13 cellular contexts compared by ENCODE assay signal in genomic region chr19:45527731-45528130, GRCh38. TPM values are rescaled to one million over a fixed set of nuclear protein-coding genes. Genes with fewer than 3 reads are reported as not detected.
DNase-seq lines count a peak whose midpoint lies in the region; ATAC-seq and TF ChIP-seq lines count a peak whose summit lies in the region.
"Had no signal": no experiment of that assay in that cellular context is flagged by ENCODE, and none has a peak within 500 bp of the region (broad histone marks: within the 10 kb centered on the region; RNA-seq: fewer than 3 reads in every experiment).

No MANE protein-coding gene starts in this region.

- no peak for TF ChIP-seq POLR2A in esophagus muscularis mucosa (IDR thresholded peaks at IDR 0.05; ENCODE audit: low read depth)

- intact Hi-C loops in CD8-positive, alpha-beta T cell (cut with DNase I, micrococcal nuclease) = no loop called here
- intact Hi-C loops in esophagus muscularis mucosa (cut with DNase I) = loop anchor here (5.0 kb wide), 1 partner anchor 50 kb away; no protein-coding TSS in a partner anchor

- no peak for ATAC-seq in CD8-positive, alpha-beta T cell
- ATAC-seq in WTC11 (no peak), GM19023 (IDR thresholded peaks at IDR 0.05; ENCODE audit: unreplicated experiment) (no peak), GM19452 (IDR thresholded peaks at IDR 0.05; ENCODE audit: unreplicated experiment) (no peak)
- no peak for ATAC-seq in natural killer cell treated with Interleukin-12 subunit alpha and Interleukin-12 subunit beta and Interleukin-15 and Interleukin-18, amount 100 ng/mL, for 72 hours
- ATAC-seq: stimulated activated naive CD8-positive, alpha-beta T cell treated with anti-CD3 and anti-CD28 coated beads, Interleukin-15, amount 100 ng/mL, for 72 hours had no signal

- peaks cover 39% of the 10 kb centered on the region for H3K36me3 Mint-ChIP-seq in CD8-positive, alpha-beta T cell
- H3K36me3 Mint-ChIP-seq in WTC11 = peaks cover 32% of the 10 kb centered on the region
- H3K36me3 Mint-ChIP-seq in natural killer cell treated with Interleukin-12 subunit alpha and Interleukin-12 subunit beta and Interleukin-15 and Interleukin-18, amount 100 ng/mL, for 72 hours = peaks cover 12% of the 10 kb centered on the region

- WGBS in esophagus muscularis mucosa = 72% methylated on average over 15 of the region's 15 CpGs

- no peak for TF ChIP-seq CTCF in CD8-positive, alpha-beta T cell (IDR thresholded peaks at IDR 0.05)
- TF ChIP-seq CTCF in WTC11 (IDR thresholded peaks at IDR 0.05) (no peak), esophagus muscularis mucosa (IDR thresholded peaks at IDR 0.05) (no peak)

- H3K9me3 ChIP-seq in CD8-positive, alpha-beta T cell (ENCODE audit: low read length) = no peaks in the 10 kb centered on the region
- no peaks in the 10 kb centered on the region for H3K9me3 ChIP-seq in esophagus muscularis mucosa

- H3K27ac Mint-ChIP-seq in CD8-positive, alpha-beta T cell = peak overlapping the region; percentile 55
- peak overlapping the region; percentile 84 for H3K27ac Mint-ChIP-seq in WTC11
- peak overlapping the region; percentile 56 to 60 for H3K27ac Mint-ChIP-seq in natural killer cell treated with Interleukin-12 subunit alpha and Interleukin-12 subunit beta and Interleukin-15 and Interleukin-18, amount 100 ng/mL, for 72 hours

- no peak overlapping the region for H3K4me3 Mint-ChIP-seq in CD8-positive, alpha-beta T cell
- peak overlapping the region; percentile 84 for H3K4me3 Mint-ChIP-seq in WTC11
- H3K4me3 Mint-ChIP-seq in natural killer cell treated with Interleukin-12 subunit alpha and Interleukin-12 subunit beta and Interleukin-15 and Interleukin-18, amount 100 ng/mL, for 72 hours = no peak overlapping the region

- CTCF ChIA-PET in CD8-positive, alpha-beta T cell (lab: Charles Lee) = no interaction called here
- CTCF ChIA-PET in WTC11 (lab: Charles Lee) = interaction anchor here (0.7 to 8.8 kb wide), 13 partner anchors 10 to 116 kb away, joined by 3 to 92 read pairs (median 5); partner anchors contain the start of gene PPM1N

- H3K36me3 ChIP-seq in CD8-positive, alpha-beta T cell (ENCODE audit: insufficient read depth, low read length) = peaks cover 15% of the 10 kb centered on the region
- H3K36me3 ChIP-seq in esophagus muscularis mucosa = peaks cover 19 to 43% (median 42%) of the 10 kb centered on the region in 4 donors

- no peaks in the 10 kb centered on the region for H3K27me3 Mint-ChIP-seq in CD8-positive, alpha-beta T cell (ENCODE audit: low read depth)
- peaks cover 35% of the 10 kb centered on the region for H3K27me3 Mint-ChIP-seq in WTC11 (ENCODE audit: low read depth)
- no peaks in the 10 kb centered on the region for H3K27me3 Mint-ChIP-seq in natural killer cell treated with Interleukin-12 subunit alpha and Interleukin-12 subunit beta and Interleukin-15 and Interleukin-18, amount 100 ng/mL, for 72 hours
- H3K27me3 Mint-ChIP-seq: stimulated activated naive CD8-positive, alpha-beta T cell treated with anti-CD3 and anti-CD28 coated beads, Interleukin-15, amount 100 ng/mL, for 72 hours had no signal

- no peak for DNase-seq in CD8-positive, alpha-beta T cell
- DNase-seq in WTC11 (ENCODE audit: low spot score) = peak; percentile 46
- no peak for DNase-seq in esophagus muscularis mucosa (ENCODE audit: extremely low spot score)
- DNase-seq in natural killer cell treated with Interleukin-12 subunit alpha and Interleukin-12 subunit beta and Interleukin-15 and Interleukin-18, amount 100 ng/mL, for 72 hours (ENCODE audit: low spot score) = no peak
- DNase-seq in stimulated activated CD4-positive, alpha-beta T cell treated with anti-CD3 and anti-CD28 coated beads, Interleukin-15, amount 100 ng/mL, for 24 hours = no peak
- no peak for DNase-seq in NCI-H1694 treated with DMSO at 0.1 percent for 48 hours (lab: John Stamatoyannopoulos, UW)
- DNase-seq: activated CD4-positive, alpha-beta T cell treated with anti-CD3 and anti-CD28 coated beads, Interleukin-2, amount 50 U/mL, for 48 hours; foreskin melanocyte; left ventricle myocardium inferior; NCI-H2171; stimulated activated naive CD8-positive, alpha-beta T cell treated with anti-CD3 and anti-CD28 coated beads, Interleukin-15, amount 100 ng/mL, for 72 hours had no signal

- peaks cover 15% of the 10 kb centered on the region for H3K4me1 Mint-ChIP-seq in CD8-positive, alpha-beta T cell (ENCODE audit: low read depth)
- peaks cover 19% of the 10 kb centered on the region for H3K4me1 Mint-ChIP-seq in WTC11
- peaks cover 20% of the 10 kb centered on the region in 2 donors for H3K4me1 Mint-ChIP-seq in natural killer cell treated with Interleukin-12 subunit alpha and Interleukin-12 subunit beta and Interleukin-15 and Interleukin-18, amount 100 ng/mL, for 72 hours (ENCODE audit: low read depth in 2 of 2)

- H3K27ac ChIP-seq in CD8-positive, alpha-beta T cell (ENCODE audit: low read depth, low read length) = no peak overlapping the region
- peak overlapping the region; percentile 10 to 76 (median 56) for H3K27ac ChIP-seq in esophagus muscularis mucosa (replicated peaks in 1 of 4)
- H3K27ac ChIP-seq: left ventricle myocardium inferior had no signal

- H3K27me3 ChIP-seq in CD8-positive, alpha-beta T cell (ENCODE audit: insufficient read depth, low read length) = no peaks in the 10 kb centered on the region
- H3K27me3 ChIP-seq in esophagus muscularis mucosa = no peaks in the 10 kb centered on the region

- H3K9me3 Mint-ChIP-seq in CD8-positive, alpha-beta T cell = no peaks in the 10 kb centered on the region
- peaks cover 15% of the 10 kb centered on the region for H3K9me3 Mint-ChIP-seq in WTC11
- H3K9me3 Mint-ChIP-seq in natural killer cell treated with Interleukin-12 subunit alpha and Interleukin-12 subunit beta and Interleukin-15 and Interleukin-18, amount 100 ng/mL, for 72 hours = no peaks in the 10 kb centered on the region

- POLR2A ChIA-PET in CD8-positive, alpha-beta T cell (lab: Charles Lee) = no interaction called here
- POLR2A ChIA-PET in WTC11 (lab: Charles Lee) = interaction anchor here (0.6 kb wide), 1 partner anchor 31 kb away, joined by 3 read pairs; no protein-coding TSS in a partner anchor

- H3K4me1 ChIP-seq in CD8-positive, alpha-beta T cell (ENCODE audit: insufficient read depth, low read length) = no peaks in the 10 kb centered on the region
- H3K4me1 ChIP-seq in esophagus muscularis mucosa = peaks cover 31 to 62% (median 54%) of the 10 kb centered on the region in 4 donors

- H3K4me3 ChIP-seq in CD8-positive, alpha-beta T cell (ENCODE audit: low read depth, low read length) = no peak overlapping the region
- no peak overlapping the region for H3K4me3 ChIP-seq in esophagus muscularis mucosa
- H3K4me3 ChIP-seq: left ventricle myocardium inferior had no signal

- TF ChIP-seq EP300 in esophagus muscularis mucosa (IDR thresholded peaks at IDR 0.05) = no peak

TF ChIP-seq in WTC11, 78 proteins besides CTCF, POLR2A, EP300 and RAD21 (continues in another document):
- TF ChIP-seq KAT7 (CRISPR knock-in tag; IDR thresholded peaks at IDR 0.05; ENCODE audit: borderline replicate concordance) (no peak), JUN (CRISPR knock-in tag; IDR thresholded peaks at IDR 0.05) (no peak), SMAD4 (CRISPR knock-in tag; IDR thresholded peaks at IDR 0.05) (no peak), GRHL2 (CRISPR knock-in tag; IDR thresholded peaks at IDR 0.05; ENCODE audit: insufficient replicate concordance, severe bottlenecking) (no peak), ZNF671 (CRISPR knock-in tag; IDR thresholded peaks at IDR 0.05) (no peak), MLX (CRISPR knock-in tag; IDR thresholded peaks at IDR 0.05) (no peak), USF2 (CRISPR knock-in tag; IDR thresholded peaks at IDR 0.05) (no peak), SOX15 (CRISPR knock-in tag; IDR thresholded peaks at IDR 0.05) (no peak)

RNA-seq across cellular contexts. Expression of gene VASP, which starts 20.5 kb away (rescaled TPM):
- total RNA-seq in CD8-positive, alpha-beta T cell = 10 to 100 TPM; 45.6 to 51.6 TPM
- total RNA-seq in WTC11 (2021) = 143 to 146 TPM (median 144 TPM) in 3 replicates
- 100 to 1,000 TPM; 172 to 321 (median 210) TPM for total RNA-seq in esophagus muscularis mucosa
- total RNA-seq in natural killer cell treated with Interleukin-12 subunit alpha and Interleukin-12 subunit beta and Interleukin-15 and Interleukin-18, amount 100 ng/mL, for 72 hours = 100 to 1,000 TPM; 447 to 589 TPM

RNA-seq across cellular contexts. Expression of gene PPM1N, which starts 29.5 kb away (rescaled TPM):
- 1 to 10 TPM; 5.6 to 8.0 TPM for total RNA-seq in CD8-positive, alpha-beta T cell
- total RNA-seq in WTC11 (2021) (10.3 to 15.1 TPM (median 14.2 TPM) in 3 replicates), esophagus muscularis mucosa (1 to 10 TPM; 1.6 to 3.8 (median 3.0) TPM)
- total RNA-seq in natural killer cell treated with Interleukin-12 subunit alpha and Interleukin-12 subunit beta and Interleukin-15 and Interleukin-18, amount 100 ng/mL, for 72 hours = 1 to 10 TPM; 3.2 to 3.6 TPM

RNA-seq across cellular contexts. Expression of gene RTN2, which starts 30.9 kb away (rescaled TPM):
- 1 to 10 TPM in 1 of 2 experiments, under 1 TPM in 1; 0.64 to 1.3 TPM for total RNA-seq in CD8-positive, alpha-beta T cell
- total RNA-seq in WTC11 (2021) (25.1 to 27.8 TPM (median 27.4 TPM) in 3 replicates), esophagus muscularis mucosa (10 to 100 TPM in 3 of 4 donors, 1 to 10 TPM in 1; 7.0 to 23.6 (median 17.2) TPM)
- 1 to 10 TPM; 5.9 to 7.8 TPM for total RNA-seq in natural killer cell treated with Interleukin-12 subunit alpha and Interleukin-12 subunit beta and Interleukin-15 and Interleukin-18, amount 100 ng/mL, for 72 hours

RNA-seq across cellular contexts. Expression of gene OPA3, which starts 56.9 kb away (rescaled TPM):
- 1 to 10 TPM; 5.6 to 5.7 TPM for total RNA-seq in CD8-positive, alpha-beta T cell
- 10.1 to 16.1 TPM (median 14.9 TPM) in 3 replicates for total RNA-seq in WTC11 (2021)
- 10 to 100 TPM in 2 of 4 donors, 1 to 10 TPM in 2; 6.2 to 20.0 (median 13.8) TPM for total RNA-seq in esophagus muscularis mucosa
- 10 to 100 TPM; 17.0 to 17.5 TPM for total RNA-seq in natural killer cell treated with Interleukin-12 subunit alpha and Interleukin-12 subunit beta and Interleukin-15 and Interleukin-18, amount 100 ng/mL, for 72 hours

RNA-seq across cellular contexts. Expression of gene FOSB, which starts 59.9 kb away (rescaled TPM):
- total RNA-seq in CD8-positive, alpha-beta T cell = 100 to 1,000 TPM; 625 to 631 TPM
- total RNA-seq in WTC11 (2021) (2.3 to 7.2 TPM (median 5.4 TPM) in 3 replicates), esophagus muscularis mucosa (10 to 100 TPM in 2 of 4 donors, 1 to 10 TPM in 2; 2.2 to 25.2 (median 6.9) TPM)
- total RNA-seq in natural killer cell treated with Interleukin-12 subunit alpha and Interleukin-12 subunit beta and Interleukin-15 and Interleukin-18, amount 100 ng/mL, for 72 hours = 10 to 100 TPM; 16.3 to 18.0 TPM
